Comparison of ENCODE assay signal across 32 cellular contexts in genomic region chr3:23165571-23165970, GRCh38.
"Had no signal": no experiment of that assay in that cellular context is flagged by ENCODE, and none has a peak within 500 bp of the region (broad histone marks: within the 10 kb centered on the region; RNA-seq: fewer than 3 reads in every experiment).

No MANE protein-coding gene starts in this region.

- H3K4me3 Mint-ChIP-seq: activated CD4-positive, alpha-beta memory T cell treated with anti-CD3 and anti-CD28 coated beads, Interleukin-2, amount 10 ng/mL, durations not matched to agents 7 days and 5 days; activated CD8-positive, alpha-beta memory T cell treated with anti-CD3 and anti-CD28 coated beads, Interleukin-2, amount 10 ng/mL, durations not matched to agents 7 days and 5 days; activated naive CD4-positive, alpha-beta T cell treated with anti-CD3 and anti-CD28 coated beads, Interleukin-2, amount 50 U/mL, for 24 hours; activated naive CD8-positive, alpha-beta T cell treated with anti-CD3 and anti-CD28 coated beads, Interleukin-2, amount 10 ng/mL, durations not matched to agents 7 days and 5 days; activated T-cell treated with anti-CD3 and anti-CD28 coated beads, Interleukin-2, amount 50 U/mL, for 72 hours had no signal

- DNase-seq: activated CD4-positive, alpha-beta memory T cell treated with anti-CD3 and anti-CD28 coated beads, Interleukin-2, amount 10 ng/mL, durations not matched to agents 7 days and 5 days; activated CD4-positive, alpha-beta T cell treated with anti-CD3 and anti-CD28 coated beads for 1 hour; activated CD4-positive, alpha-beta T cell treated with anti-CD3 and anti-CD28 coated beads for 48 hours; activated CD4-positive, CD25-positive, alpha-beta regulatory T cell; activated CD8-positive, alpha-beta memory T cell treated with anti-CD3 and anti-CD28 coated beads for 24 hours; activated CD8-positive, alpha-beta memory T cell treated with anti-CD3 and anti-CD28 coated beads, Interleukin-2, amount 10 ng/mL, durations not matched to agents 7 days and 5 days; activated gamma-delta T cell; activated naive CD4-positive, alpha-beta T cell treated with Interleukin-2 at 50 U/mL for 16 hours; activated naive CD8-positive, alpha-beta T cell treated with anti-CD3 and anti-CD28 coated beads, Interleukin-2, amount 10 ng/mL, durations not matched to agents 7 days and 5 days; activated T-cell treated with anti-CD3 and anti-CD28 coated beads, Interleukin-2, amount 50 U/mL, for 1 hour; activated T-cell treated with anti-CD3 and anti-CD28 coated beads, Interleukin-2, amount 50 U/mL, for 72 hours; amygdala; NCI-H1105 treated with DMSO at 0.1 percent for 48 hours; NCI-H1436; NCI-H1694; NCI-H1930; NCI-H2081 treated with DMSO at 0.1 percent for 48 hours; NCI-H226; NCI-H446 treated with DMSO at 0.1 percent for 48 hours; NCI-H524; NCI-H69; NCI-H82; PC-3; Peyer's patch; SHP77; SJCRH30; T1000; WERI-Rb-1 had no signal

- H3K27ac Mint-ChIP-seq: activated CD4-positive, alpha-beta memory T cell treated with anti-CD3 and anti-CD28 coated beads, Interleukin-2, amount 10 ng/mL, durations not matched to agents 7 days and 5 days; activated CD8-positive, alpha-beta memory T cell treated with anti-CD3 and anti-CD28 coated beads, Interleukin-2, amount 10 ng/mL, durations not matched to agents 7 days and 5 days; activated naive CD4-positive, alpha-beta T cell treated with anti-CD3 and anti-CD28 coated beads, Interleukin-2, amount 50 U/mL, for 24 hours; activated naive CD8-positive, alpha-beta T cell treated with anti-CD3 and anti-CD28 coated beads, Interleukin-2, amount 10 ng/mL, durations not matched to agents 7 days and 5 days; activated T-cell treated with anti-CD3 and anti-CD28 coated beads, Interleukin-2, amount 50 U/mL, for 72 hours; activated T-helper 2 cell treated with anti-CD3 and anti-CD28 coated beads, Interferon-gamma antibody, Interleukin-2, Interleukin-4, amounts not matched to agents 10 μg/mL and 5 μg/mL and 100 μg/mL, durations not matched to agents 14 hours and 24 hours and 36 hours had no signal

- H3K36me3 Mint-ChIP-seq: activated CD8-positive, alpha-beta memory T cell treated with anti-CD3 and anti-CD28 coated beads, Interleukin-2, amount 10 ng/mL, durations not matched to agents 7 days and 5 days; activated naive CD4-positive, alpha-beta T cell treated with anti-CD3 and anti-CD28 coated beads, Interleukin-2, amount 50 U/mL, for 24 hours; activated naive CD8-positive, alpha-beta T cell treated with anti-CD3 and anti-CD28 coated beads, Interleukin-2, amount 10 ng/mL, durations not matched to agents 7 days and 5 days had no signal

- H3K9me3 ChIP-seq: ascending aorta, Peyer's patch had no signal

- ATAC-seq: activated CD8-positive, alpha-beta memory T cell treated with anti-CD3 and anti-CD28 coated beads, Interleukin-2, amount 10 ng/mL, durations not matched to agents 7 days and 5 days; activated T-cell treated with anti-CD3 and anti-CD28 coated beads, Interleukin-2, amount 50 U/mL, for 72 hours; PC-3 had no signal

- H3K36me3 ChIP-seq: ascending aorta, Peyer's patch, SJCRH30, WERI-Rb-1 had no signal

- H3K9me3 Mint-ChIP-seq: activated CD4-positive, alpha-beta memory T cell treated with anti-CD3 and anti-CD28 coated beads, Interleukin-2, amount 10 ng/mL, durations not matched to agents 7 days and 5 days; activated T-helper 2 cell treated with anti-CD3 and anti-CD28 coated beads, Interferon-gamma antibody, Interleukin-2, Interleukin-4, amounts not matched to agents 10 μg/mL and 5 μg/mL and 100 μg/mL, durations not matched to agents 14 hours and 24 hours and 36 hours had no signal

- H3K4me1 ChIP-seq: ascending aorta, Peyer's patch, SJCRH30 had no signal

- H3K4me3 ChIP-seq: ascending aorta, Peyer's patch, SJCRH30, SK-N-MC had no signal

- H3K4me1 Mint-ChIP-seq: activated CD4-positive, alpha-beta memory T cell treated with anti-CD3 and anti-CD28 coated beads, Interleukin-2, amount 10 ng/mL, durations not matched to agents 7 days and 5 days; activated CD8-positive, alpha-beta memory T cell treated with anti-CD3 and anti-CD28 coated beads, Interleukin-2, amount 10 ng/mL, durations not matched to agents 7 days and 5 days; activated naive CD8-positive, alpha-beta T cell treated with anti-CD3 and anti-CD28 coated beads, Interleukin-2, amount 10 ng/mL, durations not matched to agents 7 days and 5 days had no signal

- H3K27ac ChIP-seq: ascending aorta, Peyer's patch, SJCRH30, SK-N-MC, WERI-Rb-1 had no signal

- H3K27me3 ChIP-seq: ascending aorta, Peyer's patch, SJCRH30 had no signal

- H3K27me3 Mint-ChIP-seq: activated CD4-positive, alpha-beta memory T cell treated with anti-CD3 and anti-CD28 coated beads, Interleukin-2, amount 10 ng/mL, durations not matched to agents 7 days and 5 days; activated CD8-positive, alpha-beta memory T cell treated with anti-CD3 and anti-CD28 coated beads, Interleukin-2, amount 10 ng/mL, durations not matched to agents 7 days and 5 days had no signal
